9 cellular contexts compared by ENCODE assay signal in genomic region chr20:49785851-49786174, GRCh38. TPM values are rescaled to one million over a fixed set of nuclear protein-coding genes. Genes with fewer than 3 reads are reported as not detected.
DNase-seq lines count a peak whose midpoint lies in the region; ATAC-seq lines count a peak whose summit lies in the region.
"Had no signal": no experiment of that assay in that cellular context is flagged by ENCODE, and none has a peak within 500 bp of the region (broad histone marks: within the 10 kb centered on the region; RNA-seq: fewer than 3 reads in every experiment).

No MANE protein-coding gene starts in this region.

- DNase-seq in mesendoderm (no peak), hippocampal formation (lab: John Stamatoyannopoulos, UW) (no peak), C1 segment of cervical spinal cord (lab: John Stamatoyannopoulos, UW) (no peak), COR-L47 (lab: John Stamatoyannopoulos, UW) (no peak), SW 1271 (lab: John Stamatoyannopoulos, UW) (no peak)
- DNase-seq: NCI-H2029 had no signal

- no peaks in the 10 kb centered on the region for H3K79me2 ChIP-seq in mesendoderm (ENCODE audit: control insufficient read depth, insufficient read depth, low read length)

- no peaks in the 10 kb centered on the region for H3K36me3 ChIP-seq in mesendoderm (ENCODE audit: control insufficient read depth, insufficient read depth, low read length)

- no peak overlapping the region for H4K8ac ChIP-seq in mesendoderm (ENCODE audit: low read depth, low read length)

- no peak overlapping the region for H3K56ac ChIP-seq in mesendoderm (ENCODE audit: low read length)

- H3K4me1 ChIP-seq in mesendoderm (ENCODE audit: control insufficient read depth, low read depth, low read length): no peaks in the 10 kb centered on the region

- no peak overlapping the region for H3K27ac ChIP-seq in mesendoderm (ENCODE audit: low read depth, low read length)

- H2BK120ac ChIP-seq in mesendoderm (ENCODE audit: low read depth, low read length): no peak overlapping the region

- H3K4me3 ChIP-seq in mesendoderm (ENCODE audit: low read length): no peak overlapping the region

- no peak overlapping the region for H3K4ac ChIP-seq in mesendoderm (ENCODE audit: low read depth, low read length)

- no peaks in the 10 kb centered on the region for H3K27me3 ChIP-seq in mesendoderm (ENCODE audit: insufficient read depth, low read length, poor library complexity)

- H2AK5ac ChIP-seq in mesendoderm (ENCODE audit: low read length): no peak overlapping the region

- ATAC-seq in GM18508 (IDR thresholded peaks at IDR 0.05; ENCODE audit: insufficient read depth, unreplicated experiment): peak; percentile 84
- ATAC-seq in GM21723 (IDR thresholded peaks at IDR 0.05; ENCODE audit: unreplicated experiment): peak; percentile 90
- ATAC-seq in HG03571 (IDR thresholded peaks at IDR 0.05; ENCODE audit: unreplicated experiment): peak; percentile 91

- H3K23ac ChIP-seq in mesendoderm (ENCODE audit: low read length): peak overlapping the region; percentile 9

- H3K79me1 ChIP-seq in mesendoderm (ENCODE audit: low read length): no peaks in the 10 kb centered on the region

- no peak overlapping the region for H4K5ac ChIP-seq in mesendoderm (ENCODE audit: low read length)

- H3K18ac ChIP-seq in mesendoderm (ENCODE audit: low read length): no peak overlapping the region

- H2BK5ac ChIP-seq in mesendoderm (ENCODE audit: low read length): no peak overlapping the region

- H2BK15ac ChIP-seq in mesendoderm (replicated peaks; ENCODE audit: low read depth): no peak overlapping the region

- no peak overlapping the region for H3K9ac ChIP-seq in mesendoderm (ENCODE audit: low read length)

- H3K4me2 ChIP-seq in mesendoderm (ENCODE audit: low read length): no peak overlapping the region

- WGBS in mesendoderm (ENCODE audit: extremely low coverage, insufficient coverage, low lambda C conversion rate): no CpG with 5 or more reads among the region's 4 CpGs

RNA-seq across cellular contexts. Expression of gene SLC9A8, which starts 26.8 kb away (rescaled TPM):
- polyA plus RNA-seq in mesendoderm (2013, experiment 1 of 2): 3.4 TPM
- polyA plus RNA-seq in mesendoderm (2013, experiment 2 of 2): 3.3 TPM
